22 cellular contexts compared by ENCODE assay signal in genomic region chr6:1139155-1139890, GRCh38.
"Had no signal": no experiment of that assay in that cellular context is flagged by ENCODE, and none has a peak within 500 bp of the region (broad histone marks: within the 10 kb centered on the region; RNA-seq: fewer than 3 reads in every experiment).

No MANE protein-coding gene starts in this region.

- H3K4me1 ChIP-seq: colonic mucosa, foreskin keratinocyte, left lung, lower lobe of right lung had no signal

- FAIRE-seq: endothelial cell of umbilical vein, frontal cortex, kidney had no signal

- H3K9me3 ChIP-seq: colonic mucosa, lower lobe of right lung had no signal

- DNase-seq: colonic mucosa; cortex of kidney; effector CD8-positive, alpha-beta T cell; effector memory CD8-positive, alpha-beta T cell; endodermal cell; foreskin keratinocyte; heart right ventricle; hypothalamus; immature natural killer cell; islet precursor cell; kidney; kidney glomerular epithelial cell; left lung; left ventricle myocardium superior; lower lobe of right lung; mesendoderm; midbrain; naive thymus-derived CD4-positive, alpha-beta T cell had no signal

- H3K27ac ChIP-seq: colonic mucosa, esophagus muscularis mucosa, foreskin keratinocyte, gastroesophageal sphincter, heart right ventricle, left lung, lower lobe of right lung had no signal

- H3K4me3 ChIP-seq: colonic mucosa, esophagus muscularis mucosa, gastroesophageal sphincter, heart right ventricle, left lung, lower lobe of right lung had no signal

- H3K27me3 ChIP-seq: colonic mucosa, esophagus muscularis mucosa, foreskin keratinocyte, gastroesophageal sphincter, left lung had no signal

- ATAC-seq: effector memory CD8-positive, alpha-beta T cell; foreskin keratinocyte; gastroesophageal sphincter; heart right ventricle; left lung; left ventricle myocardium superior; lower lobe of right lung; naive thymus-derived CD4-positive, alpha-beta T cell had no signal

- H3K36me3 ChIP-seq: colonic mucosa, esophagus muscularis mucosa, gastroesophageal sphincter, heart right ventricle, left lung, lower lobe of right lung had no signal
